26 cellular contexts compared by ENCODE assay signal in the genomic region with DNA sequence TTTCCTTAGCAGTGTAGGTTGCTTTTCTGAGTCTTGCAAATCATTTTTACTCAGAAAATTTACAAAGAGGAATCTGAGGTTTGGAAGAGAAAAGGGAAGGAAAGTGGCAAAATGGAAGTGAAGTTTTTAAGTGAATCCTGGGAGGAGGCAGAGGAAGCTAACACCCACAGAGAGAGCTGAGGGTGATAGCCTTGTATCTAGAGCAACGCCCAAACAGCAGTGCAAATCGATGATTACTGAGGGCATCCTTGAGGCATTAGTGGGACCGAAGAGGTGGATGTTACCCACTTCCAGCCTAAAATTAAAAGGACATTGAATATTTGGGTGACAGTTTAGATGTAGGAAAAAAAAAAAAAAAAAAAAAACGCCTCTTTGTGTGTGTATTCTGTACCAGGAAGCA. TPM values are rescaled to one million over a fixed set of nuclear protein-coding genes. Genes with fewer than 3 reads are reported as not detected.
DNase-seq lines count a peak whose midpoint lies in the region; ATAC-seq and TF ChIP-seq lines count a peak whose summit lies in the region.
"Had no signal": no experiment of that assay in that cellular context is flagged by ENCODE, and none has a peak within 500 bp of the region (broad histone marks: within the 10 kb centered on the region; RNA-seq: fewer than 3 reads in every experiment).

No MANE protein-coding gene starts in this region.

- ATAC-seq in T-helper 17 cell, result no peak
- ATAC-seq: esophagus mucosa, gastrocnemius medialis, HCT116, left lobe of liver had no signal

- no peak for TF ChIP-seq CTCF in Calu3 (IDR thresholded peaks at IDR 0.05; ENCODE audit: unreplicated experiment)
- no peak for TF ChIP-seq CTCF in progenitor cell of endocrine pancreas (IDR thresholded peaks at IDR 0.05; ENCODE audit: unreplicated experiment)
- TF ChIP-seq CTCF in osteocyte (IDR thresholded peaks at IDR 0.05), result no peak

- no peak overlapping the region for H3K4me3 Mint-ChIP-seq in Calu3 (ENCODE audit: low read depth, unreplicated experiment)
- no peak overlapping the region for H3K4me3 Mint-ChIP-seq in T-helper 17 cell
- H3K4me3 Mint-ChIP-seq in progenitor cell of endocrine pancreas (ENCODE audit: low read depth), result no peak overlapping the region
- H3K4me3 Mint-ChIP-seq in osteocyte (ENCODE audit: unreplicated experiment), result no peak overlapping the region

- peaks cover 59% of the 10 kb centered on the region for H3K36me3 Mint-ChIP-seq in Calu3 (ENCODE audit: insufficient read depth, unreplicated experiment)
- H3K36me3 Mint-ChIP-seq in T-helper 17 cell (ENCODE audit: low read depth), result peaks cover 15% of the 10 kb centered on the region
- peaks cover 56% of the 10 kb centered on the region for H3K36me3 Mint-ChIP-seq in progenitor cell of endocrine pancreas (ENCODE audit: insufficient read depth)
- H3K36me3 Mint-ChIP-seq in osteocyte (ENCODE audit: unreplicated experiment), result peaks cover 75% of the 10 kb centered on the region

- H3K27ac Mint-ChIP-seq in Calu3 (ENCODE audit: unreplicated experiment) (peak overlapping the region; percentile 61), T-helper 17 cell (peak overlapping the region; percentile 89), progenitor cell of endocrine pancreas (peak overlapping the region; percentile 14), osteocyte (ENCODE audit: unreplicated experiment) (no peak overlapping the region)

- no TSS peak for BruUV-seq in Calu3 (replicated peaks; lab: Mats Ljungman, UMichigan)

- H3K4me1 Mint-ChIP-seq in Calu3 (ENCODE audit: low read depth, unreplicated experiment), result peaks cover 19% of the 10 kb centered on the region
- H3K4me1 Mint-ChIP-seq in T-helper 17 cell, result peaks cover 12% of the 10 kb centered on the region
- no peaks in the 10 kb centered on the region for H3K4me1 Mint-ChIP-seq in progenitor cell of endocrine pancreas (ENCODE audit: low read depth)
- H3K4me1 Mint-ChIP-seq in osteocyte (ENCODE audit: unreplicated experiment), result peaks cover 6% of the 10 kb centered on the region

- H3K27me3 Mint-ChIP-seq in Calu3 (ENCODE audit: unreplicated experiment), result no peaks in the 10 kb centered on the region
- H3K27me3 Mint-ChIP-seq in T-helper 17 cell, result no peaks in the 10 kb centered on the region
- no peaks in the 10 kb centered on the region for H3K27me3 Mint-ChIP-seq in progenitor cell of endocrine pancreas
- no peaks in the 10 kb centered on the region for H3K27me3 Mint-ChIP-seq in osteocyte (ENCODE audit: unreplicated experiment)

- CTCF ChIA-PET in Calu3 (lab: Charles Lee), result no interaction called here

- intact Hi-C loops in Calu3 (cut with micrococcal nuclease; ENCODE audit: unreplicated experiment), result no loop called here

- H3K9me3 Mint-ChIP-seq in Calu3 (ENCODE audit: low read depth, unreplicated experiment), result no peaks in the 10 kb centered on the region
- no peaks in the 10 kb centered on the region for H3K9me3 Mint-ChIP-seq in progenitor cell of endocrine pancreas (ENCODE audit: low read depth)
- no peaks in the 10 kb centered on the region for H3K9me3 Mint-ChIP-seq in osteocyte (ENCODE audit: unreplicated experiment)

- no peak for DNase-seq in Calu3
- DNase-seq in T-helper 17 cell, result no peak
- peak; percentile 20 for DNase-seq in iPS-NIHi7 (ENCODE audit: extremely low spot score)
- DNase-seq in progenitor cell of endocrine pancreas (ENCODE audit: low spot score, unreplicated experiment), result no peak
- DNase-seq in NCI-H748 (lab: John Stamatoyannopoulos, UW; ENCODE audit: unreplicated experiment), result no peak
- DNase-seq in HuH-7.5 (ENCODE audit: low spot score), result no peak
- no peak for DNase-seq in osteocyte (ENCODE audit: extremely low spot score, unreplicated experiment)
- DNase-seq: activated gamma-delta T cell treated with Interleukin-2 at 50 U/mL for 16 hours; activated T-cell treated with anti-CD3 and anti-CD28 coated beads, Interleukin-2, amount 50 U/mL, for 1 hour; amniotic stem cell; C1 segment of cervical spinal cord; DND-41; effector memory CD4-positive, alpha-beta T cell; gastrocnemius medialis; mesenchymal stem cell; NCI-H1436; NCI-H2081 treated with DMSO at 0.1 percent for 48 hours; NCI-H345; NCI-H774; pancreas; SJCRH30; stimulated activated CD4-positive, alpha-beta T cell treated with anti-CD3 and anti-CD28 coated beads, Interleukin-2, amount 100 ng/mL, for 24 hours; trophoblast cell had no signal

- no peaks in the 10 kb centered on the region for H3K9me3 ChIP-seq in T-helper 17 cell (ENCODE audit: control insufficient read depth, low read length, poor library complexity, severe bottlenecking)
- H3K9me3 ChIP-seq: gastrocnemius medialis, pancreas, SJCRH30 had no signal

RNA-seq across cellular contexts. Expression of a gene that starts 31.8 kb away (rescaled TPM):
- total RNA-seq in Calu3 (2022) (49.9 and 56.6 TPM in 2 replicates), T-helper 17 cell (10 to 100 TPM; 91.7 to 95.2 TPM), progenitor cell of endocrine pancreas (97.1 and 98.7 TPM in 2 replicates), osteocyte (42.4 and 43.7 TPM in 2 replicates)
